Comparison of ENCODE assay signal across 1 cellular context in the genomic region with DNA sequence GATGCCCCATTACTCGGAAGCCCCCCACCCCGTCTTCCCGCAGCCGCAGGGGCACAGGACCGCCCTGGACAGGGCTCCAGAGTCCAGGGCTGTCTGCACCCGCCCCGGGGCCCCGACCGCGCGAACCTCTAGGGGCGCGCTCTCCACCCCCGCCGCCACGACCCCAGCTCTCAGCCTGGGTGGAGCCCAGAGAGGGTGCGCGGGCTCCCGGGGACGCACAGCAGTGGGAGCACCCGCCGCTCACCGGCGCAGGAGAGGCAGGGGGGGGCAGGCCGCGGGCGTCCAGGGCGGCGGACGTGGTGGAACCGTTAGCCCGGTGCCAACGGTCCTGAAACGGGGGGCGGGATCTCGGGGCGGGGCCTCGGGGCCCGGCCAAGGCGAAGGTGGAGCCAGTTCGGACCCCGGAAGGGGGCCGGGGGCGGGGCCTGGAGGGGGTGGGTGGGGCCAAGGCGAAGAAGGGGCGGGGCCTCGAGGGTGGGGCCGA.
TF ChIP-seq lines count a peak whose summit lies in the region.

A gene with protein sequence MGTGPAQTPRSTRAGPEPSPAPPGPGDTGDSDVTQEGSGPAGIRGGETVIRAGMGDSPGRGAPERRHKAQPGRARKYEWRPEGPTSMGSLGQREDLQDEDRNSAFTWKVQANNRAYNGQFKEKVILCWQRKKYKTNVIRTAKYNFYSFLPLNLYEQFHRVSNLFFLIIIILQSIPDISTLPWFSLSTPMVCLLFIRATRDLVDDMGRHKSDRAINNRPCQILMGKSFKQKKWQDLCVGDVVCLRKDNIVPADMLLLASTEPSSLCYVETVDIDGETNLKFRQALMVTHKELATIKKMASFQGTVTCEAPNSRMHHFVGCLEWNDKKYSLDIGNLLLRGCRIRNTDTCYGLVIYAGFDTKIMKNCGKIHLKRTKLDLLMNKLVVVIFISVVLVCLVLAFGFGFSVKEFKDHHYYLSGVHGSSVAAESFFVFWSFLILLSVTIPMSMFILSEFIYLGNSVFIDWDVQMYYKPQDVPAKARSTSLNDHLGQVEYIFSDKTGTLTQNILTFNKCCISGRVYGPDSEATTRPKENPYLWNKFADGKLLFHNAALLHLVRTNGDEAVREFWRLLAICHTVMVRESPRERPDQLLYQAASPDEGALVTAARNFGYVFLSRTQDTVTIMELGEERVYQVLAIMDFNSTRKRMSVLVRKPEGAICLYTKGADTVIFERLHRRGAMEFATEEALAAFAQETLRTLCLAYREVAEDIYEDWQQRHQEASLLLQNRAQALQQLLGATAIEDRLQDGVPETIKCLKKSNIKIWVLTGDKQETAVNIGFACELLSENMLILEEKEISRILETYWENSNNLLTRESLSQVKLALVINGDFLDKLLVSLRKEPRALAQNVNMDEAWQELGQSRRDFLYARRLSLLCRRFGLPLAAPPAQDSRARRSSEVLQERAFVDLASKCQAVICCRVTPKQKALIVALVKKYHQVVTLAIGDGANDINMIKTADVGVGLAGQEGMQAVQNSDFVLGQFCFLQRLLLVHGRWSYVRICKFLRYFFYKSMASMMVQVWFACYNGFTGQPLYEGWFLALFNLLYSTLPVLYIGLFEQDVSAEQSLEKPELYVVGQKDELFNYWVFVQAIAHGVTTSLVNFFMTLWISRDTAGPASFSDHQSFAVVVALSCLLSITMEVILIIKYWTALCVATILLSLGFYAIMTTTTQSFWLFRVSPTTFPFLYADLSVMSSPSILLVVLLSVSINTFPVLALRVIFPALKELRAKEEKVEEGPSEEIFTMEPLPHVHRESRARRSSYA (N-terminal part only) (minus strand): TSS at position 335 of the 484 bp plus-strand sequence. CDS start 540 bp downstream, outside the sequence.

TF ChIP-seq in K562, 482 proteins besides CTCF, POLR2A, EP300 and RAD21 (continues in another document):
- TF ChIP-seq RB1 (IDR thresholded peaks at IDR 0.05; ENCODE audit: low read depth) (peak; percentile 77; the same call in 1 of the 2 replicates), TEAD1 (CRISPR knock-in tag; IDR thresholded peaks at IDR 0.05) (peak in 1 of 2 experiments; percentile 36; a peak in 1 of 4 replicates), ELF1 (tag; IDR thresholded peaks at IDR 0.05) (peak; percentile 85), HDAC2 (IDR thresholded peaks at IDR 0.05) (peak; percentile 28; the same call in 1 of the 2 replicates), ZNF134 (CRISPR knock-in tag; conservative IDR thresholded peaks at IDR 0.05) (no peak), KAT7 (CRISPR knock-in tag; IDR thresholded peaks at IDR 0.05; ENCODE audit: borderline replicate concordance) (0 out of 2 replicates have a peak, but pooled peaks have one; percentile 49), ZBTB7A (IDR thresholded peaks at IDR 0.05; ENCODE audit: borderline replicate concordance, control insufficient read depth, low read depth, low read length) (peak; percentile 73), FOSL1 (tag; conservative IDR thresholded peaks at IDR 0.05) (0 out of 2 replicates have a peak, but pooled peaks have one; percentile 28), PHF8 (IDR thresholded peaks at IDR 0.05; ENCODE audit: borderline replicate concordance, low read length) (peak; percentile 48; the same call in 1 of the 2 replicates), NR2C2 (CRISPR knock-in tag; IDR thresholded peaks at IDR 0.05) (no peak), NR2C2 (tag; IDR thresholded peaks at IDR 0.05) (no peak), RBFOX2 (IDR thresholded peaks at IDR 0.05; ENCODE audit: low read depth, low read length) (peak; percentile 59), SMAD2 (IDR thresholded peaks at IDR 0.05; ENCODE audit: low read depth, low read length) (no peak), ILF3 (IDR thresholded peaks at IDR 0.05; ENCODE audit: borderline replicate concordance) (no peak), EGR1 (conservative IDR thresholded peaks at IDR 0.05) (peak; percentile 54), CXXC5 (CRISPR knock-in tag; IDR thresholded peaks at IDR 0.05) (0 out of 2 replicates have a peak, but pooled peaks have one; percentile 6), TCF7L2 (IDR thresholded peaks at IDR 0.05; ENCODE audit: low read depth, low read length) (no peak), HNRNPL (IDR thresholded peaks at IDR 0.05; ENCODE audit: low read depth, low read length) (0 out of 2 replicates have a peak, but pooled peaks have one; percentile 20), ZFP36 (IDR thresholded peaks at IDR 0.05; ENCODE audit: low read depth, low read length, partially characterized antibody) (peak; percentile 96), ADNP (tag; IDR thresholded peaks at IDR 0.05) (peak; percentile 87), SMARCA5 (IDR thresholded peaks at IDR 0.05) (peak; percentile 82), RBM25 (IDR thresholded peaks at IDR 0.05; ENCODE audit: low read depth, low read length, severe bottlenecking) (peak; percentile 100), BCOR (IDR thresholded peaks at IDR 0.05) (peak; percentile 96), CBX1 (IDR thresholded peaks at IDR 0.05; ENCODE audit: low read depth) (peak; percentile 96), HDAC1 (IDR thresholded peaks at IDR 0.05) (peak in 1 of 2 experiments; percentile 41; a peak in 1 of 4 replicates), PCBP1 (IDR thresholded peaks at IDR 0.05; ENCODE audit: low read depth, low read length, poor library complexity, severe bottlenecking) (peak; percentile 85), PTBP1 (IDR thresholded peaks at IDR 0.05; ENCODE audit: low read depth, low read length) (peak; percentile 59; the same call in 1 of the 2 replicates), SRSF7 (optimal IDR thresholded peaks at IDR 0.05; ENCODE audit: low read depth, low read length) (no peak), SMAD4 (CRISPR knock-in tag; conservative IDR thresholded peaks at IDR 0.05) (peak; percentile 46; the same call in 1 of the 2 replicates), PHF20 (IDR thresholded peaks at IDR 0.05; ENCODE audit: partially characterized antibody) (peak; percentile 36), PHB2 (IDR thresholded peaks at IDR 0.05; ENCODE audit: low read depth) (no peak)
- TF ChIP-seq, protein P1, sequence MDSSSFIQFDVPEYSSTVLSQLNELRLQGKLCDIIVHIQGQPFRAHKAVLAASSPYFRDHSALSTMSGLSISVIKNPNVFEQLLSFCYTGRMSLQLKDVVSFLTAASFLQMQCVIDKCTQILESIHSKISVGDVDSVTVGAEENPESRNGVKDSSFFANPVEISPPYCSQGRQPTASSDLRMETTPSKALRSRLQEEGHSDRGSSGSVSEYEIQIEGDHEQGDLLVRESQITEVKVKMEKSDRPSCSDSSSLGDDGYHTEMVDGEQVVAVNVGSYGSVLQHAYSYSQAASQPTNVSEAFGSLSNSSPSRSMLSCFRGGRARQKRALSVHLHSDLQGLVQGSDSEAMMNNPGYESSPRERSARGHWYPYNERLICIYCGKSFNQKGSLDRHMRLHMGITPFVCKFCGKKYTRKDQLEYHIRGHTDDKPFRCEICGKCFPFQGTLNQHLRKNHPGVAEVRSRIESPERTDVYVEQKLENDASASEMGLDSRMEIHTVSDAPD (CRISPR knock-in tag; IDR thresholded peaks at IDR 0.05), result no peak
- TF ChIP-seq, protein P2, sequence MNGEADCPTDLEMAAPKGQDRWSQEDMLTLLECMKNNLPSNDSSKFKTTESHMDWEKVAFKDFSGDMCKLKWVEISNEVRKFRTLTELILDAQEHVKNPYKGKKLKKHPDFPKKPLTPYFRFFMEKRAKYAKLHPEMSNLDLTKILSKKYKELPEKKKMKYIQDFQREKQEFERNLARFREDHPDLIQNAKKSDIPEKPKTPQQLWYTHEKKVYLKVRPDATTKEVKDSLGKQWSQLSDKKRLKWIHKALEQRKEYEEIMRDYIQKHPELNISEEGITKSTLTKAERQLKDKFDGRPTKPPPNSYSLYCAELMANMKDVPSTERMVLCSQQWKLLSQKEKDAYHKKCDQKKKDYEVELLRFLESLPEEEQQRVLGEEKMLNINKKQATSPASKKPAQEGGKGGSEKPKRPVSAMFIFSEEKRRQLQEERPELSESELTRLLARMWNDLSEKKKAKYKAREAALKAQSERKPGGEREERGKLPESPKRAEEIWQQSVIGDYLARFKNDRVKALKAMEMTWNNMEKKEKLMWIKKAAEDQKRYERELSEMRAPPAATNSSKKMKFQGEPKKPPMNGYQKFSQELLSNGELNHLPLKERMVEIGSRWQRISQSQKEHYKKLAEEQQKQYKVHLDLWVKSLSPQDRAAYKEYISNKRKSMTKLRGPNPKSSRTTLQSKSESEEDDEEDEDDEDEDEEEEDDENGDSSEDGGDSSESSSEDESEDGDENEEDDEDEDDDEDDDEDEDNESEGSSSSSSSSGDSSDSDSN (IDR thresholded peaks at IDR 0.05; ENCODE audit: borderline replicate concordance in 1 of 2, low read depth in 2 of 2, low read length in 2 of 2), result no peak
- TF ChIP-seq, protein P3, sequence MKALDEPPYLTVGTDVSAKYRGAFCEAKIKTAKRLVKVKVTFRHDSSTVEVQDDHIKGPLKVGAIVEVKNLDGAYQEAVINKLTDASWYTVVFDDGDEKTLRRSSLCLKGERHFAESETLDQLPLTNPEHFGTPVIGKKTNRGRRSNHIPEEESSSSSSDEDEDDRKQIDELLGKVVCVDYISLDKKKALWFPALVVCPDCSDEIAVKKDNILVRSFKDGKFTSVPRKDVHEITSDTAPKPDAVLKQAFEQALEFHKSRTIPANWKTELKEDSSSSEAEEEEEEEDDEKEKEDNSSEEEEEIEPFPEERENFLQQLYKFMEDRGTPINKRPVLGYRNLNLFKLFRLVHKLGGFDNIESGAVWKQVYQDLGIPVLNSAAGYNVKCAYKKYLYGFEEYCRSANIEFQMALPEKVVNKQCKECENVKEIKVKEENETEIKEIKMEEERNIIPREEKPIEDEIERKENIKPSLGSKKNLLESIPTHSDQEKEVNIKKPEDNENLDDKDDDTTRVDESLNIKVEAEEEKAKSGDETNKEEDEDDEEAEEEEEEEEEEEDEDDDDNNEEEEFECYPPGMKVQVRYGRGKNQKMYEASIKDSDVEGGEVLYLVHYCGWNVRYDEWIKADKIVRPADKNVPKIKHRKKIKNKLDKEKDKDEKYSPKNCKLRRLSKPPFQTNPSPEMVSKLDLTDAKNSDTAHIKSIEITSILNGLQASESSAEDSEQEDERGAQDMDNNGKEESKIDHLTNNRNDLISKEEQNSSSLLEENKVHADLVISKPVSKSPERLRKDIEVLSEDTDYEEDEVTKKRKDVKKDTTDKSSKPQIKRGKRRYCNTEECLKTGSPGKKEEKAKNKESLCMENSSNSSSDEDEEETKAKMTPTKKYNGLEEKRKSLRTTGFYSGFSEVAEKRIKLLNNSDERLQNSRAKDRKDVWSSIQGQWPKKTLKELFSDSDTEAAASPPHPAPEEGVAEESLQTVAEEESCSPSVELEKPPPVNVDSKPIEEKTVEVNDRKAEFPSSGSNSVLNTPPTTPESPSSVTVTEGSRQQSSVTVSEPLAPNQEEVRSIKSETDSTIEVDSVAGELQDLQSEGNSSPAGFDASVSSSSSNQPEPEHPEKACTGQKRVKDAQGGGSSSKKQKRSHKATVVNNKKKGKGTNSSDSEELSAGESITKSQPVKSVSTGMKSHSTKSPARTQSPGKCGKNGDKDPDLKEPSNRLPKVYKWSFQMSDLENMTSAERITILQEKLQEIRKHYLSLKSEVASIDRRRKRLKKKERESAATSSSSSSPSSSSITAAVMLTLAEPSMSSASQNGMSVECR (CRISPR knock-in tag; IDR thresholded peaks at IDR 0.05), result peak; percentile 75; the same call in 1 of the 2 replicates
- TF ChIP-seq, protein P4, sequence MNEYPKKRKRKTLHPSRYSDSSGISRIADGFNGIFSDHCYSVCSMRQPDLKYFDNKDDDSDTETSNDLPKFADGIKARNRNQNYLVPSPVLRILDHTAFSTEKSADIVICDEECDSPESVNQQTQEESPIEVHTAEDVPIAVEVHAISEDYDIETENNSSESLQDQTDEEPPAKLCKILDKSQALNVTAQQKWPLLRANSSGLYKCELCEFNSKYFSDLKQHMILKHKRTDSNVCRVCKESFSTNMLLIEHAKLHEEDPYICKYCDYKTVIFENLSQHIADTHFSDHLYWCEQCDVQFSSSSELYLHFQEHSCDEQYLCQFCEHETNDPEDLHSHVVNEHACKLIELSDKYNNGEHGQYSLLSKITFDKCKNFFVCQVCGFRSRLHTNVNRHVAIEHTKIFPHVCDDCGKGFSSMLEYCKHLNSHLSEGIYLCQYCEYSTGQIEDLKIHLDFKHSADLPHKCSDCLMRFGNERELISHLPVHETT (CRISPR knock-in tag; conservative IDR thresholded peaks at IDR 0.05 in 1 of 2, IDR thresholded peaks at IDR 0.05 in 1 of 2), result peak in 1 of 2 experiments; percentile 82; a peak in 2 of 4 replicates
- TF ChIP-seq, protein P5, sequence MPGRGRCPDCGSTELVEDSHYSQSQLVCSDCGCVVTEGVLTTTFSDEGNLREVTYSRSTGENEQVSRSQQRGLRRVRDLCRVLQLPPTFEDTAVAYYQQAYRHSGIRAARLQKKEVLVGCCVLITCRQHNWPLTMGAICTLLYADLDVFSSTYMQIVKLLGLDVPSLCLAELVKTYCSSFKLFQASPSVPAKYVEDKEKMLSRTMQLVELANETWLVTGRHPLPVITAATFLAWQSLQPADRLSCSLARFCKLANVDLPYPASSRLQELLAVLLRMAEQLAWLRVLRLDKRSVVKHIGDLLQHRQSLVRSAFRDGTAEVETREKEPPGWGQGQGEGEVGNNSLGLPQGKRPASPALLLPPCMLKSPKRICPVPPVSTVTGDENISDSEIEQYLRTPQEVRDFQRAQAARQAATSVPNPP (IDR thresholded peaks at IDR 0.05; ENCODE audit: borderline replicate concordance, insufficient read depth, insufficient read length), result no peak
- TF ChIP-seq, protein P6, sequence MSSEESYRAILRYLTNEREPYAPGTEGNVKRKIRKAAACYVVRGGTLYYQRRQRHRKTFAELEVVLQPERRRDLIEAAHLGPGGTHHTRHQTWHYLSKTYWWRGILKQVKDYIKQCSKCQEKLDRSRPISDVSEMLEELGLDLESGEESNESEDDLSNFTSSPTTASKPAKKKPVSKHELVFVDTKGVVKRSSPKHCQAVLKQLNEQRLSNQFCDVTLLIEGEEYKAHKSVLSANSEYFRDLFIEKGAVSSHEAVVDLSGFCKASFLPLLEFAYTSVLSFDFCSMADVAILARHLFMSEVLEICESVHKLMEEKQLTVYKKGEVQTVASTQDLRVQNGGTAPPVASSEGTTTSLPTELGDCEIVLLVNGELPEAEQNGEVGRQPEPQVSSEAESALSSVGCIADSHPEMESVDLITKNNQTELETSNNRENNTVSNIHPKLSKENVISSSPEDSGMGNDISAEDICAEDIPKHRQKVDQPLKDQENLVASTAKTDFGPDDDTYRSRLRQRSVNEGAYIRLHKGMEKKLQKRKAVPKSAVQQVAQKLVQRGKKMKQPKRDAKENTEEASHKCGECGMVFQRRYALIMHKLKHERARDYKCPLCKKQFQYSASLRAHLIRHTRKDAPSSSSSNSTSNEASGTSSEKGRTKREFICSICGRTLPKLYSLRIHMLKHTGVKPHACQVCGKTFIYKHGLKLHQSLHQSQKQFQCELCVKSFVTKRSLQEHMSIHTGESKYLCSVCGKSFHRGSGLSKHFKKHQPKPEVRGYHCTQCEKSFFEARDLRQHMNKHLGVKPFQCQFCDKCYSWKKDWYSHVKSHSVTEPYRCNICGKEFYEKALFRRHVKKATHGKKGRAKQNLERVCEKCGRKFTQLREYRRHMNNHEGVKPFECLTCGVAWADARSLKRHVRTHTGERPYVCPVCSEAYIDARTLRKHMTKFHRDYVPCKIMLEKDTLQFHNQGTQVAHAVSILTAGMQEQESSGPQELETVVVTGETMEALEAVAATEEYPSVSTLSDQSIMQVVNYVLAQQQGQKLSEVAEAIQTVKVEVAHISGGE (CRISPR knock-in tag; IDR thresholded peaks at IDR 0.05), result 0 out of 6 replicates have a peak, but pooled peaks of 1 of the 3 experiments have one; percentile 22
